8 cellular contexts compared by ENCODE assay signal in genomic region chr18:79950440-79951341, GRCh38. TPM values are rescaled to one million over a fixed set of nuclear protein-coding genes. Genes with fewer than 3 reads are reported as not detected.
DNase-seq lines count a peak whose midpoint lies in the region; ATAC-seq and TF ChIP-seq lines count a peak whose summit lies in the region.

No MANE protein-coding gene starts in this region.

- H3K4me3 ChIP-seq in SJSA1 = peak overlapping the region; percentile 74
- H3K4me3 ChIP-seq in effector memory CD4-positive, alpha-beta T cell (ENCODE audit: insufficient read depth, low read depth, low read length, poor library complexity, severe bottlenecking) = peak overlapping the region; percentile 78
- H3K4me3 ChIP-seq in mesenchymal stem cell (ENCODE audit: insufficient read depth in 1 of 2, low read depth in 1 of 2, low read length in 2 of 2) = peak overlapping the region; percentile 93 to 94
- peak overlapping the region; percentile 76 for H3K4me3 ChIP-seq in upper lobe of right lung

- 6% methylated on average over 64 of the region's 82 CpGs for WGBS in mesenchymal stem cell

- peaks cover 28% of the 10 kb centered on the region for H3K79me1 ChIP-seq in mesenchymal stem cell (replicated peaks; ENCODE audit: low read length, poor library complexity, severe bottlenecking)

- H3K4ac ChIP-seq in mesenchymal stem cell (ENCODE audit: low read depth in 1 of 2, low read length in 2 of 2) = peak overlapping the region; percentile 41 to 57

- H3K18ac ChIP-seq in mesenchymal stem cell (ENCODE audit: low read depth in 1 of 2, low read length in 2 of 2) = peak overlapping the region; percentile 78 to 84

- peak overlapping the region in 1 of 2 experiments; percentile 35 for H3K14ac ChIP-seq in mesenchymal stem cell (ENCODE audit: low read length in 2 of 2)

- no peak overlapping the region for H2BK5ac ChIP-seq in mesenchymal stem cell (ENCODE audit: low read depth, low read length, poor library complexity, severe bottlenecking)

- DNase-seq in DMS 273 (lab: John Stamatoyannopoulos, UW; ENCODE audit: unreplicated experiment) = peak; percentile 62
- DNase-seq in DMS 273 treated with DMSO at 0.1 percent for 48 hours (lab: John Stamatoyannopoulos, UW) = no peak
- DNase-seq in SJSA1 (ENCODE audit: low read depth in 1 of 2, low spot score in 2 of 2) = peak in 1 of 2 experiments; percentile 28
- DNase-seq in effector memory CD4-positive, alpha-beta T cell = no peak
- DNase-seq in mesenchymal stem cell = peak; percentile 43
- DNase-seq in upper lobe of right lung = peak; percentile 85
- no peak for DNase-seq in 8988T

- no peak for TF ChIP-seq CTCF in upper lobe of right lung (IDR thresholded peaks at IDR 0.05)

- H2AFZ ChIP-seq in mesenchymal stem cell (ENCODE audit: low read depth, low read length) = peak overlapping the region; percentile 46

- peak overlapping the region; percentile 70 for H2BK15ac ChIP-seq in mesenchymal stem cell (ENCODE audit: low read depth, poor library complexity, severe bottlenecking)

- no peak overlapping the region for H4K8ac ChIP-seq in mesenchymal stem cell (ENCODE audit: low read length)

- peak overlapping the region in 1 of 2 experiments; percentile 74 for H3K23ac ChIP-seq in mesenchymal stem cell (ENCODE audit: low read length in 2 of 2)

- peak overlapping the region; percentile 70 for H4K91ac ChIP-seq in mesenchymal stem cell (ENCODE audit: low read length)

- peak overlapping the region; percentile 89 for H3K9ac ChIP-seq in mesenchymal stem cell (ENCODE audit: low read length)

- ATAC-seq in HG02678 (IDR thresholded peaks at IDR 0.05; ENCODE audit: unreplicated experiment) (peak; percentile 33), upper lobe of right lung (peak; percentile 49)

- H2BK120ac ChIP-seq in mesenchymal stem cell (ENCODE audit: low read depth, low read length) = peak overlapping the region; percentile 55

- H3K9me3 ChIP-seq in SJSA1 (replicated peaks) (peaks cover 4% of the 10 kb centered on the region), mesenchymal stem cell (ENCODE audit: control insufficient read depth, low read length) (no peaks in the 10 kb centered on the region), upper lobe of right lung (no peaks in the 10 kb centered on the region)
- no peaks in the 10 kb centered on the region for H3K9me3 ChIP-seq in effector memory CD4-positive, alpha-beta T cell (ENCODE audit: control insufficient read depth, low read length)

- H3K36me3 ChIP-seq in SJSA1 = peaks cover 22% of the 10 kb centered on the region
- peaks cover 3% of the 10 kb centered on the region for H3K36me3 ChIP-seq in effector memory CD4-positive, alpha-beta T cell (ENCODE audit: control insufficient read depth, insufficient read depth, low read length)
- peaks cover 13 to 17% of the 10 kb centered on the region in 2 experiments for H3K36me3 ChIP-seq in mesenchymal stem cell (ENCODE audit: control insufficient read depth in 1 of 2, insufficient read depth in 2 of 2, low read depth in 1 of 2, low read length in 2 of 2)
- H3K36me3 ChIP-seq in upper lobe of right lung = no peaks in the 10 kb centered on the region

- H2BK12ac ChIP-seq in mesenchymal stem cell (ENCODE audit: low read length in 2 of 2) = peak overlapping the region in 1 of 2 experiments; percentile 6

- H3K4me2 ChIP-seq in mesenchymal stem cell (ENCODE audit: low read length, poor library complexity, severe bottlenecking) = peak overlapping the region; percentile 80

- H3K4me1 ChIP-seq in SJSA1 (replicated peaks) (peaks cover 14% of the 10 kb centered on the region), mesenchymal stem cell (ENCODE audit: control insufficient read depth, insufficient read depth, low read depth, low read length) (peaks cover 29% of the 10 kb centered on the region), upper lobe of right lung (peaks cover 39% of the 10 kb centered on the region)
- H3K4me1 ChIP-seq in effector memory CD4-positive, alpha-beta T cell (ENCODE audit: control insufficient read depth, insufficient read depth, low read length, poor library complexity, severe bottlenecking) = peaks cover 20% of the 10 kb centered on the region

- intact Hi-C loops in upper lobe of right lung (cut with DNase I) = no loop called here

- H3K27ac ChIP-seq in SJSA1 = peak overlapping the region; percentile 29; the same call in 1 of the 2 replicates
- peak overlapping the region; percentile 70 for H3K27ac ChIP-seq in effector memory CD4-positive, alpha-beta T cell (ENCODE audit: insufficient read depth, low read length, poor library complexity, severe bottlenecking)
- no peak overlapping the region for H3K27ac ChIP-seq in mesenchymal stem cell (ENCODE audit: low read length, poor library complexity, severe bottlenecking)
- peak overlapping the region; percentile 81 for H3K27ac ChIP-seq in upper lobe of right lung

- no peaks in the 10 kb centered on the region for H3K27me3 ChIP-seq in SJSA1 (replicated peaks)
- H3K27me3 ChIP-seq in effector memory CD4-positive, alpha-beta T cell (replicated peaks; ENCODE audit: control insufficient read depth, insufficient read depth, low read length, poor library complexity, severe bottlenecking) = no peaks in the 10 kb centered on the region
- H3K27me3 ChIP-seq in mesenchymal stem cell (ENCODE audit: control insufficient read depth in 1 of 2, insufficient read depth in 1 of 2, low read length in 2 of 2) = no peaks in the 10 kb centered on the region
- no peaks in the 10 kb centered on the region for H3K27me3 ChIP-seq in upper lobe of right lung

- no peak overlapping the region for H2AK5ac ChIP-seq in mesenchymal stem cell (ENCODE audit: low read length, severe bottlenecking)

RNA-seq across cellular contexts. Expression of gene SLC66A2, which starts 0.8 kb away (rescaled TPM):
- 37.7 and 41.2 TPM in 2 replicates for total RNA-seq in SJSA1 (2014; rRNA removed; shearing (Covaris generic))
- 16.2 TPM for polyA plus RNA-seq in mesenchymal stem cell (2013, experiment 1 of 2)
- 16.1 TPM for polyA plus RNA-seq in mesenchymal stem cell (2013, experiment 2 of 2)
- total RNA-seq in upper lobe of right lung = 59.5 TPM

RNA-seq across cellular contexts. Expression of gene HSBP1L1, which starts 13.8 kb away (rescaled TPM):
- 18.1 and 45.0 TPM in 2 replicates for total RNA-seq in SJSA1 (2014; rRNA removed; shearing (Covaris generic))
- polyA plus RNA-seq in mesenchymal stem cell (2013, experiment 1 of 2) = 34.5 TPM
- polyA plus RNA-seq in mesenchymal stem cell (2013, experiment 2 of 2) = 31.5 TPM
- total RNA-seq in upper lobe of right lung = 48.7 TPM

RNA-seq across cellular contexts. Expression of gene TXNL4A, which starts 37.7 kb away (rescaled TPM):
- 97.6 and 190 TPM in 2 replicates for total RNA-seq in SJSA1 (2014; rRNA removed; shearing (Covaris generic))
- polyA plus RNA-seq in mesenchymal stem cell (2013, experiment 1 of 2) = 117 TPM
- polyA plus RNA-seq in mesenchymal stem cell (2013, experiment 2 of 2) = 121 TPM
- total RNA-seq in upper lobe of right lung = 80.7 TPM

Comparison
In these comparisons a context has a peak if more than half of its experiments do, and no peak if none do; other contexts are left out.
1. DNase-seq: peak in DMS 273 (single experiment), mesenchymal stem cell (single experiment) and upper lobe of right lung (single experiment); none in DMS 273 treated with DMSO at 0.1 percent for 48 hours (single experiment), effector memory CD4-positive, alpha-beta T cell (0 of 3) and 8988T (single experiment).
2. Peak in every context shown above with its lines, with median percentiles within 50 percentile points of each other: H3K4me3 ChIP-seq.